9 cellular contexts compared by ENCODE assay signal in the genomic region with DNA sequence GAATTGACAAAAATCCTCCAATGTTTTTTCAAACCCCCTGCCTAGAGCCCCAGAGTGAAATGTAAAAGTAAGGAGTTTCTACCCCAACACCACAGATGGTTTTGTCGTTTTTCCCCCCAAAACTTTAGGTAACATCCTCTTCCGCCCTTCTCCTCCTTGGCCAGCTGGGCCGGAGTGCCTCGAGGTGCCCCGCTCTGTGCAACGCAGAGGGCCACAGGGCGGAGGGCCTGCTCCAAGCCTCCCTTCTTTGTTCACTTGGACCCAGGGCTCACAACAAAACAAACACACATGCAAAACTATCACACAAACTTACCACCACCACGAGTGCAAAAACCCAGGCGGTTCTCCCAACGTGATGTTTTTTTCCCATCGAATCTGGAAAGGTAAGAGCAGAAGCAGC. TPM values are rescaled to one million over a fixed set of nuclear protein-coding genes. Genes with fewer than 3 reads are reported as not detected.
DNase-seq lines count a peak whose midpoint lies in the region; ATAC-seq, FAIRE-seq and TF ChIP-seq lines count a peak whose summit lies in the region.
"Had no signal": no experiment of that assay in that cellular context is flagged by ENCODE, and none has a peak within 500 bp of the region (broad histone marks: within the 10 kb centered on the region; RNA-seq: fewer than 3 reads in every experiment).

No MANE protein-coding gene starts in this region.

- no peak overlapping the region for H3K27ac ChIP-seq in HepG2 (ENCODE audit: extremely low read length, insufficient read depth, low read length)
- H3K27ac ChIP-seq in testis = peak overlapping the region; percentile 45 to 53

- CTCF ChIA-PET in activated CD4-positive, alpha-beta T cell treated with anti-CD3 and anti-CD28 coated beads, Interleukin-2, amount 10 ng/mL, durations not matched to agents 7 days and 5 days (lab: Charles Lee) = interaction anchor here (0.8 to 2.2 kb wide), 3 partner anchors 25 to 85 kb away, joined by 3 to 8 read pairs (median 4); no protein-coding TSS in a partner anchor
- CTCF ChIA-PET in HepG2 (lab: Yijun Ruan, JAX; ENCODE audit: low intra/inter-chr PET ratio, low total read pairs) = interaction anchor here (1.7 kb wide), 1 partner anchor 93 kb away, joined by 5 read pairs; no protein-coding TSS in a partner anchor

- in situ Hi-C loops in HepG2 (cut with HindIII; ENCODE audit: extremely low pct_ligation_motif_present, low pct_unique_long_range_greater_than_20kb) = no loop called here

- no peaks in the 10 kb centered on the region for H3K27me3 Mint-ChIP-seq in activated CD4-positive, alpha-beta T cell treated with anti-CD3 and anti-CD28 coated beads, Interleukin-2, amount 10 ng/mL, durations not matched to agents 7 days and 5 days

- H3K36me3 ChIP-seq in adipocyte (ENCODE audit: control insufficient read depth, insufficient read depth, low read length, severe bottlenecking) (peaks cover 27% of the 10 kb centered on the region), HepG2 (replicated peaks in 1 of 2; ENCODE audit: control insufficient read depth in 1 of 2, insufficient read depth in 2 of 2, low read length in 2 of 2) (peaks cover 10 to 34% of the 10 kb centered on the region in 2 experiments), testis (ENCODE audit: low read depth, missing control alignments) (no peaks in the 10 kb centered on the region)

- POLR2A ChIA-PET in activated CD4-positive, alpha-beta T cell treated with anti-CD3 and anti-CD28 coated beads, Interleukin-2, amount 10 ng/mL, durations not matched to agents 7 days and 5 days (lab: Charles Lee) = interaction anchor here (0.6 kb wide), 1 partner anchor 184 kb away, joined by 3 read pairs; no protein-coding TSS in a partner anchor
- POLR2A ChIA-PET in HepG2 (lab: Yijun Ruan, JAX) = no interaction called here

- H3K27ac Mint-ChIP-seq in activated CD4-positive, alpha-beta T cell treated with anti-CD3 and anti-CD28 coated beads, Interleukin-2, amount 10 ng/mL, durations not matched to agents 7 days and 5 days = peak overlapping the region; percentile 70

- BruUV-seq in HepG2 (replicated peaks; lab: Mats Ljungman, UMichigan) = no TSS peak

- no peaks in the 10 kb centered on the region for H3K9me3 Mint-ChIP-seq in activated CD4-positive, alpha-beta T cell treated with anti-CD3 and anti-CD28 coated beads, Interleukin-2, amount 10 ng/mL, durations not matched to agents 7 days and 5 days

- TF ChIP-seq RAD21 in HepG2 (CRISPR knock-in tag; IDR thresholded peaks at IDR 0.05) = no peak

- TF ChIP-seq POLR2A in HepG2 (IDR thresholded peaks at IDR 0.05; ENCODE audit: insufficient read depth in 1 of 2, low read depth in 2 of 2, low read length in 2 of 2) (no peak), testis (IDR thresholded peaks at IDR 0.05) (no peak)

- FAIRE-seq in HepG2 (lab: Jason Lieb, UNC) = no peak

- no peak overlapping the region for H2AFZ ChIP-seq in HepG2 (ENCODE audit: low read length)

- H3K4me1 ChIP-seq in adipocyte (ENCODE audit: control insufficient read depth, insufficient read depth, low read length) (peaks cover 30% of the 10 kb centered on the region), HepG2 (ENCODE audit: insufficient read depth, low read length) (peaks cover 43% of the 10 kb centered on the region), testis (peaks cover 46% of the 10 kb centered on the region)

- no peak for ATAC-seq in HepG2
- ATAC-seq in HG02759 (IDR thresholded peaks at IDR 0.05; ENCODE audit: unreplicated experiment) = no peak

- H3K9me3 ChIP-seq in adipocyte (ENCODE audit: control insufficient read depth, low read length) (no peaks in the 10 kb centered on the region), HepG2 (ENCODE audit: low read length) (no peaks in the 10 kb centered on the region), testis (no peaks in the 10 kb centered on the region)

- H3K4me3 Mint-ChIP-seq in activated CD4-positive, alpha-beta T cell treated with anti-CD3 and anti-CD28 coated beads, Interleukin-2, amount 10 ng/mL, durations not matched to agents 7 days and 5 days = peak overlapping the region; percentile 81

- H3K79me2 ChIP-seq in HepG2 (ENCODE audit: insufficient read depth, low read length) = peaks cover 7% of the 10 kb centered on the region

- H3K4me1 Mint-ChIP-seq in activated CD4-positive, alpha-beta T cell treated with anti-CD3 and anti-CD28 coated beads, Interleukin-2, amount 10 ng/mL, durations not matched to agents 7 days and 5 days = peaks cover 71% of the 10 kb centered on the region

- peak overlapping the region; percentile 80 for H3K9ac ChIP-seq in adipocyte (ENCODE audit: low read length)
- H3K9ac ChIP-seq in HepG2 (ENCODE audit: insufficient read depth, low read depth, low read length) = no peak overlapping the region

- intact Hi-C loops in HepG2 (cut with micrococcal nuclease; ENCODE audit: unreplicated experiment) = no loop called here
- intact Hi-C loops in testis (cut with DNase I; ENCODE audit: low total_unique reads) = loop anchor here (10.0 kb wide), 1 partner anchor 279 kb away; no protein-coding TSS in a partner anchor

- peak overlapping the region; percentile 86 for H3K4me3 ChIP-seq in adipocyte (ENCODE audit: low read length)
- H3K4me3 ChIP-seq in HepG2 (replicated peaks in 1 of 3; ENCODE audit: insufficient read depth in 1 of 3, low read depth in 2 of 3, low read length in 3 of 3) = no peak overlapping the region
- H3K4me3 ChIP-seq in testis = peak overlapping the region; percentile 21 to 69

- 0 out of 2 replicates have a peak, but pooled peaks cover 4% of the 10 kb centered on the region for H4K20me1 ChIP-seq in HepG2 (ENCODE audit: insufficient read depth, low read length)

- H3K27me3 ChIP-seq in adipocyte (replicated peaks; ENCODE audit: control insufficient read depth, insufficient read depth, low read length) (no peaks in the 10 kb centered on the region), HepG2 (ENCODE audit: control insufficient read depth in 1 of 2, insufficient read depth in 2 of 2, low read length in 2 of 2) (no peaks in the 10 kb centered on the region; a peak in 1 of 5 replicates), testis (no peaks in the 10 kb centered on the region)

- TF ChIP-seq EP300 in HepG2 (IDR thresholded peaks at IDR 0.05; ENCODE audit: low read depth in 2 of 2, low read length in 2 of 2) (no peak), HepG2 (CRISPR knock-in tag; IDR thresholded peaks at IDR 0.05; ENCODE audit: borderline replicate concordance) (no peak)

- WGBS in HepG2 (ENCODE audit: low lambda C conversion rate) = 85% methylated on average over 11 of the region's 11 CpGs
- 32% methylated on average over 9 to 11 of the region's 11 CpGs for WGBS in testis, 2 donors

- TF ChIP-seq CTCF in HepG2 (CRISPR knock-in tag; IDR thresholded peaks at IDR 0.05) = no peak
- no peak for TF ChIP-seq CTCF in testis (IDR thresholded peaks at IDR 0.05)

- DNase-seq in activated CD4-positive, alpha-beta T cell treated with anti-CD3 and anti-CD28 coated beads, Interleukin-2, amount 10 ng/mL, durations not matched to agents 7 days and 5 days = no peak
- DNase-seq in activated CD4-positive, alpha-beta T cell treated with anti-CD3 and anti-CD28 coated beads, Interleukin-2, amount 50 U/mL, for 48 hours = no peak
- DNase-seq in adipocyte (ENCODE audit: low read depth) = no peak
- DNase-seq in HepG2 (ENCODE audit: low spot score) = no peak
- no peak for DNase-seq in testis
- DNase-seq in RKO (ENCODE audit: low spot score) = no peak
- DNase-seq in NCI-H187 (lab: John Stamatoyannopoulos, UW) = no peak
- DNase-seq: activated CD4-positive, CD25-positive, alpha-beta regulatory T cell treated with anti-CD3 and anti-CD28 coated beads, Interleukin-2, amount 50 U/mL, for 72 hours had no signal

- H3K36me3 Mint-ChIP-seq in activated CD4-positive, alpha-beta T cell treated with anti-CD3 and anti-CD28 coated beads, Interleukin-2, amount 10 ng/mL, durations not matched to agents 7 days and 5 days (ENCODE audit: low read depth) = peaks cover 52% of the 10 kb centered on the region

- peak overlapping the region; percentile 89 for H3K4me2 ChIP-seq in HepG2 (ENCODE audit: low read depth, low read length)

TF ChIP-seq in HepG2, 621 proteins besides CTCF, POLR2A, EP300 and RAD21 (continues in another document):
- no peak for TF ChIP-seq KDM1A (CRISPR knock-in tag; IDR thresholded peaks at IDR 0.05)
- TF ChIP-seq HOXA9 (CRISPR knock-in tag; IDR thresholded peaks at IDR 0.05; ENCODE audit: borderline replicate concordance) = no peak

RNA-seq across cellular contexts. Expression of gene SSBP3, which starts 1.9 kb away (rescaled TPM):
- 100 to 1,000 TPM in 1 of 2 experiments, 10 to 100 TPM in 1; 93.4 to 127 TPM for total RNA-seq in activated CD4-positive, alpha-beta T cell treated with anti-CD3 and anti-CD28 coated beads, Interleukin-2, amount 10 ng/mL, durations not matched to agents 7 days and 5 days
- total RNA-seq in HepG2 (2016; rRNA removed; fragmentation: Illumina TruSeq; extraction: Trizol) (7.5 and 8.5 TPM in 2 replicates), testis (10 to 100 TPM; 91.6 to 99.0 TPM)
- total RNA-seq in HepG2 (2016; cell fraction: cytosol; rRNA removed; fragmentation: Illumina TruSeq; extraction: Trizol; ENCODE audit: low read depth) = 2.4 and 2.6 TPM in 2 replicates
- total RNA-seq in HepG2 (2016; cell fraction: insoluble cytoplasmic fraction; rRNA removed; fragmentation: Illumina TruSeq; extraction: Trizol) = 5.0 and 9.0 TPM in 2 replicates
- 6.8 and 7.0 TPM in 2 replicates for total RNA-seq in HepG2 (2016; cell fraction: membrane; rRNA removed; fragmentation: Illumina TruSeq; extraction: Trizol)
- total RNA-seq in HepG2 (2016; cell fraction: nucleus; rRNA removed; fragmentation: Illumina TruSeq; extraction: Trizol) = 5.3 and 6.3 TPM in 2 replicates
- polyA plus RNA-seq in HepG2 (2011; rRNA removed) (17.6 and 19.0 TPM in 2 replicates), testis (ENCODE audit: insufficient read depth, low read depth, low replicate concordance) (88.8 TPM)
- polyA plus RNA-seq in HepG2 (2011; cell fraction: cytosol; rRNA removed) = 9.4 and 10.6 TPM in 2 replicates
- polyA plus RNA-seq in HepG2 (2011; cell fraction: nucleus; rRNA removed) = 24.9 and 30.2 TPM in 2 replicates
- 22.3 and 30.4 TPM in 2 replicates for polyA plus RNA-seq in HepG2 (2012)
- polyA plus RNA-seq in HepG2 (2016; cell fraction: cytosol; fragmentation: Illumina TruSeq; extraction: Trizol; ENCODE audit: low read depth) = 6.1 and 8.0 TPM in 2 replicates
- 20.5 and 26.0 TPM in 2 replicates for polyA plus RNA-seq in HepG2 (2016; cell fraction: insoluble cytoplasmic fraction; fragmentation: Illumina TruSeq; extraction: Trizol; ENCODE audit: low read depth)
- 15.7 and 18.4 TPM in 2 replicates for polyA plus RNA-seq in HepG2 (2016; cell fraction: membrane; fragmentation: Illumina TruSeq; extraction: Trizol; ENCODE audit: low read depth)
- polyA plus RNA-seq in HepG2 (2016; cell fraction: nucleus; fragmentation: Illumina TruSeq; extraction: Trizol; ENCODE audit: insufficient read depth, low read depth) = 25.5 and 27.3 TPM in 2 replicates
- 10.9 and 15.9 TPM in 2 replicates for polyA minus RNA-seq in HepG2 (2011; rRNA and poly(A)+ RNA removed; ENCODE audit: low replicate concordance)
- polyA minus RNA-seq in HepG2 (2011; cell fraction: cytosol; rRNA and poly(A)+ RNA removed) = 6.2 and 9.2 TPM in 2 replicates
- 6.8 and 9.6 TPM in 2 replicates for polyA minus RNA-seq in HepG2 (2011; cell fraction: nucleus; rRNA and poly(A)+ RNA removed)

Comparison
In these comparisons a context has a peak if more than half of its experiments do, and no peak if none do; other contexts are left out.
1. H3K4me3 ChIP-seq: peak in adipocyte (single experiment) and testis (2 of 2); none in HepG2 (0 of 3).
2. RNA of gene SSBP3, which starts 1.9 kb away (total RNA-seq): 93.4 to 127 TPM in activated CD4-positive, alpha-beta T cell treated with anti-CD3 and anti-CD28 coated beads, Interleukin-2, amount 10 ng/mL, durations not matched to agents 7 days and 5 days and 91.6 to 99.0 TPM in testis; 2.4 to 9.0 TPM in HepG2; every median in the first group is over 4 times any median in the second.